ENCODE assay signal across 25 cellular contexts in the genomic region with DNA sequence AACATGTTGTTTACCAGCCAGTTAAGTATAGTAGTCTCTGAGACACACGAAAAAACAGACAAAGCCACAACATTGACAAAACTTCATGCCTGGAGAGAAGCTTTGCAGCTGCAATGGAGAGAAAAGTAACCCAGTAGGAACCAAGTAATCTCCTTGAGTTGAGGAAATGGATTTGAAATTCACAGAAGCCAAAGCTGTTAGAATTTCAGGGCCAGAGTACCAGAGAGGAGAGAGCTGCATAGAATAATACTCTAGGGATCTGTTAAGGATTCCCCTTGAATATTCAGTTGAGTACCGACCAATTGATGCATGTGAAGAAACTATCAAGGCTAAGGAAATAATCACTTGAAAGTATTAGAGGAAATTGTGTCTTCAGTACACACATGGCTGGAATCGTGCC.
"Had no signal": no experiment of that assay in that cellular context is flagged by ENCODE, and none has a peak within 500 bp of the region (broad histone marks: within the 10 kb centered on the region; RNA-seq: fewer than 3 reads in every experiment).

No MANE protein-coding gene starts in this region.

- H3K27ac ChIP-seq: coronary artery, esophagus squamous epithelium, prostate gland, right atrium auricular region, thyroid gland, vagina had no signal

- H3K9me3 ChIP-seq: esophagus squamous epithelium, mucosa of descending colon, prostate gland, right atrium auricular region, thyroid gland, vagina had no signal

- H3K36me3 ChIP-seq: esophagus squamous epithelium, prostate gland, right atrium auricular region, thyroid gland, vagina had no signal

- H3K4me3 ChIP-seq: coronary artery, esophagus squamous epithelium, lung, mucosa of descending colon, prostate gland, right atrium auricular region, smooth muscle cell, thyroid gland, vagina had no signal

- FAIRE-seq: endometrium, kidney had no signal

- H3K27me3 ChIP-seq: esophagus squamous epithelium, right atrium auricular region, thyroid gland, vagina had no signal

- DNase-seq: dermis blood vessel endothelial cell; effector memory CD4-positive, alpha-beta T cell; erythroblast; esophagus squamous epithelium; foreskin melanocyte; hypothalamus; kidney; mucosa of descending colon; naive B cell; nucleus accumbens; stimulated activated CD4-positive, alpha-beta T cell treated with anti-CD3 and anti-CD28 coated beads, Interleukin-12 subunit alpha, Interleukin-12 subunit beta, amount 100 ng/mL, for 4 hours; stimulated activated CD4-positive, alpha-beta T cell treated with anti-CD3 and anti-CD28 coated beads, Interleukin-1b, Interleukin-23, amount 100 ng/mL, for 48 hours; stimulated activated CD4-positive, alpha-beta T cell treated with anti-CD3 and anti-CD28 coated beads, Interleukin-4, amount 100 ng/mL, for 1 hour; stimulated activated CD8-positive, alpha-beta memory T cell treated with anti-CD3 and anti-CD28 coated beads, Interleukin-4, amount 100 ng/mL, for 48 hours; stimulated activated naive CD4-positive, alpha-beta T cell; stimulated activated naive CD8-positive, alpha-beta T cell treated with anti-CD3 and anti-CD28 coated beads, Interleukin-15, amount 100 ng/mL, for 72 hours; thyroid gland; trophoblast cell had no signal

- H3K4me1 ChIP-seq: esophagus squamous epithelium, prostate gland, right atrium auricular region, thyroid gland, vagina had no signal

- H3K4me2 ChIP-seq: smooth muscle cell had no signal
